ENCODE assay signal across 34 cellular contexts in genomic region chr12:77786675-77787074, GRCh38.
"Had no signal": no experiment of that assay in that cellular context is flagged by ENCODE, and none has a peak within 500 bp of the region (broad histone marks: within the 10 kb centered on the region; RNA-seq: fewer than 3 reads in every experiment).

No MANE protein-coding gene starts in this region.

- H3K4me3 ChIP-seq: MG63 had no signal

- H3K36me3 ChIP-seq: MG63 had no signal

- H3K27me3 ChIP-seq: MG63 had no signal

- H3K4me2 ChIP-seq: KMS-11 had no signal

- H3K9me3 ChIP-seq: MG63 had no signal

- DNase-seq: Karpas-422, Kasumi-1, KG1, MG63, MM.1S, MV-4-11, NCI-H1048, NCI-H1092, NCI-H1092 treated with DMSO at 0.1 percent for 48 hours, NCI-H1105, NCI-H1105 treated with DMSO at 0.1 percent for 48 hours, NCI-H1417, NCI-H1417 treated with DMSO at 0.1 percent for 48 hours, NCI-H1436, NCI-H1436 treated with DMSO at 0.1 percent for 48 hours, NCI-H146, NCI-H1694, NCI-H1694 treated with DMSO at 0.1 percent for 48 hours, NCI-H187, NCI-H187 treated with DMSO at 0.1 percent for 48 hours, NCI-H1930, NCI-H2029, NCI-H2029 treated with DMSO at 0.1 percent for 48 hours, NCI-H2081, NCI-H2081 treated with DMSO at 0.1 percent for 48 hours, NCI-H2107, NCI-H2171, NCI-H2171 treated with DMSO at 0.1 percent for 48 hours, NCI-H2227 treated with DMSO at 0.1 percent for 48 hours, NCI-H226, NCI-H345, NCI-H446, NCI-H446 treated with DMSO at 0.1 percent for 48 hours had no signal

- H3K27ac ChIP-seq: KMS-11 had no signal

- H3K9ac ChIP-seq: KMS-11 had no signal
